ENCODE assay signal across 6 cellular contexts in the genomic region with DNA sequence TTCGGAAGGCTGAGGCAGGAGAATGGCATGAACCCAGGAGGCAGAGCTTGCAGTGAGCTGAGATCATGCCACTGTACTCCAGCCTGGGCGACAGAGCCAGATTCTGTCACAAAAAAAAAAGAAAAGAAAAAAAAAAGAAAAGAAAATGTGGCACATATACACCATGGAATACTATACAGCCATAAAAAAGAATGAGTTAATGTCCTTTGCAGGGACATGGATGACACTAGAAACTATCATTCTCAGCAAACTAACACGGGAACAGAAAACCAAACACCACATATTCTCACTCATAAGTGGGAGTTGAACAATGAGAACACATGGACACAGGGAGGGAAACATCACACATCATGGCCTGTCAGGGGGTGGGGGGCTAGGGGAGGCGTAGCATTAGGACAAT. TPM values are rescaled to one million over a fixed set of nuclear protein-coding genes. Genes with fewer than 3 reads are reported as not detected.
"Had no signal": no experiment of that assay in that cellular context is flagged by ENCODE, and none has a peak within 500 bp of the region (broad histone marks: within the 10 kb centered on the region; RNA-seq: fewer than 3 reads in every experiment).

No MANE protein-coding gene starts in this region.

RNA-seq across cellular contexts. Expression of a gene that starts 20.0 kb away (rescaled TPM):
- total RNA-seq: GM23248, H4, HFFc6 had no signal
- polyA plus RNA-seq: GM23248 had no signal

RNA-seq across cellular contexts. Expression of a gene that starts 39.0 kb away (rescaled TPM):
- total RNA-seq: GM23248, H4, HFFc6 had no signal
- polyA plus RNA-seq: GM23248 had no signal

RNA-seq across cellular contexts. Expression of a gene that starts 43.2 kb away (rescaled TPM):
- total RNA-seq: GM23248, GM23338, H1, H9, HFFc6 had no signal
- polyA plus RNA-seq: GM23248, GM23338 had no signal
